Comparison of ENCODE assay signal across 9 cellular contexts in the genomic region with DNA sequence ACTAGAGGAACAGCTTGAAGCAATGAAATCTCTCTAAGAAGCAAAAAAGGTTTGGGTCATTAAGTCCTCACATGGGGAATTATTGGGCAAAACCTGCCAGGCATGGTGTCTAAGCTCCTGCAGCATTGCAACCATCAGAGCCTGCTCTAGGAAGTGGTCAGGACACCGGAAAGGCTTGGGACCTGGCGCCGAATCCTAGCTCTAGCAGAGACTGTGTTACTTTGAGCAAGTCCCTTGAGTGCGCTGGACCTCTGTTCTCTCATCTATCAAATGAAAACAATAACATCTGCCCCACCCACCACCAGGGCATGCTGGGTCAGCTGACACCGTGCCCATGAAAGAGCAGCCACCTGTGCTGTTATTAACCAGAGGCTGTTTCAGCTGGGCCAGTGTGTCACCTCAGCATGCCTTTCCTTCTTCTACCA. TPM values are rescaled to one million over a fixed set of nuclear protein-coding genes. Genes with fewer than 3 reads are reported as not detected.
A peak's percentile ranks its signal among the peaks of the same experiment; 100 is the strongest.
DNase-seq lines count a peak whose midpoint lies in the region; ATAC-seq and TF ChIP-seq lines count a peak whose summit lies in the region.
"Had no signal": no experiment of that assay in that cellular context is flagged by ENCODE, and none has a peak within 500 bp of the region (broad histone marks: within the 10 kb centered on the region; RNA-seq: fewer than 3 reads in every experiment).

No MANE protein-coding gene starts in this region.

- H3K27me3 ChIP-seq in right lobe of liver (no peaks in the 10 kb centered on the region), suprapubic skin (no peaks in the 10 kb centered on the region), PC-3 (ENCODE audit: low read length) (no peaks in the 10 kb centered on the region)
- H3K27me3 ChIP-seq: SJSA1 had no signal

- H3K9ac ChIP-seq in PC-3 (ENCODE audit: low read length) = no peak overlapping the region

- H3K27me3 Mint-ChIP-seq in activated CD4-positive, alpha-beta memory T cell treated with anti-CD3 and anti-CD28 coated beads, Interleukin-2, amount 10 ng/mL, durations not matched to agents 7 days and 5 days = no peaks in the 10 kb centered on the region

- H3K36me3 ChIP-seq in right lobe of liver (peaks cover 0 to 20% (median 7%) of the 10 kb centered on the region in 4 donors), suprapubic skin (peaks cover 14% of the 10 kb centered on the region), PC-3 (ENCODE audit: low read depth, low read length) (no peaks in the 10 kb centered on the region; the same call in 1 of the 2 replicates)

- H3K4me2 ChIP-seq in PC-3 (ENCODE audit: low read length) = no peak overlapping the region

- no peak for TF ChIP-seq POLR2A in right lobe of liver (IDR thresholded peaks at IDR 0.05)
- no peak for TF ChIP-seq POLR2A in suprapubic skin (IDR thresholded peaks at IDR 0.05)

- H3K27ac ChIP-seq in right lobe of liver = peak overlapping the region; percentile 80 to 91 (median 87)
- H3K27ac ChIP-seq in suprapubic skin = peak overlapping the region; percentile 82
- no peak overlapping the region for H3K27ac ChIP-seq in PC-3 (ENCODE audit: low read length)
- H3K27ac ChIP-seq: SJSA1 had no signal

- peaks cover 5% of the 10 kb centered on the region for H3F3A ChIP-seq in PC-3 (ENCODE audit: low read length, unreplicated experiment)

- POLR2A ChIA-PET in activated CD4-positive, alpha-beta memory T cell treated with anti-CD3 and anti-CD28 coated beads, Interleukin-2, amount 10 ng/mL, durations not matched to agents 7 days and 5 days (lab: Charles Lee) = interaction anchor here (2.3 kb wide), 1 partner anchor 51 kb away, joined by 12 read pairs; the partner anchor contains the start of gene STARD7
- POLR2A ChIA-PET in PC-3 (lab: Charles Lee; ENCODE audit: unreplicated experiment) = no interaction called here

- no peak for TF ChIP-seq EP300 in suprapubic skin (IDR thresholded peaks at IDR 0.05)

- peaks cover 63% of the 10 kb centered on the region for H3K79me2 ChIP-seq in PC-3 (ENCODE audit: low read length)

- peaks cover 0 to 66% (median 34%) of the 10 kb centered on the region in 4 donors for H3K4me1 ChIP-seq in right lobe of liver
- H3K4me1 ChIP-seq in suprapubic skin = peaks cover 76% of the 10 kb centered on the region
- H3K4me1 ChIP-seq in PC-3 (ENCODE audit: insufficient read depth, low read length) = peaks cover 40% of the 10 kb centered on the region

- intact Hi-C loops in right lobe of liver (cut with DNase I) (no loop called here), PC-3 (cut with micrococcal nuclease) (no loop called here)

- whole genome bisulfite sequencing in right lobe of liver (ENCODE audit: insufficient coverage, low coverage, low lambda C conversion rate, missing lambda C conversion rate) = 17% methylated on average over 1 of the region's 5 CpGs
- WGBS in suprapubic skin = 73% methylated on average over 5 of the region's 5 CpGs

- no peak overlapping the region for H3K4me3 ChIP-seq in right lobe of liver
- H3K4me3 ChIP-seq in suprapubic skin = no peak overlapping the region
- H3K4me3 ChIP-seq in PC-3 (ENCODE audit: low read length) = no peak overlapping the region
- H3K4me3 ChIP-seq: SJSA1 had no signal

- ATAC-seq in right lobe of liver (peak; percentile 2 to 16 (median 8)), GM19023 (IDR thresholded peaks at IDR 0.05; ENCODE audit: unreplicated experiment) (no peak), PC-3 (no peak), GM21360 (IDR thresholded peaks at IDR 0.05; ENCODE audit: unreplicated experiment) (no peak)

- CTCF ChIA-PET in activated CD4-positive, alpha-beta memory T cell treated with anti-CD3 and anti-CD28 coated beads, Interleukin-2, amount 10 ng/mL, durations not matched to agents 7 days and 5 days (lab: Charles Lee) = interaction anchor here (0.8 to 3.3 kb wide), 3 partner anchors 7 to 237 kb away, joined by 3 to 12 read pairs (median 6); partner anchors contain the start of gene ASTL
- CTCF ChIA-PET in PC-3 (lab: Charles Lee) = interaction anchor here (0.6 kb wide), 1 partner anchor 55 kb away, joined by 9 read pairs; no protein-coding TSS in a partner anchor

- DNase-seq in NCI-H2196 (lab: John Stamatoyannopoulos, UW; ENCODE audit: unreplicated experiment) (peak; percentile 32), NCI-H2196 treated with DMSO at 0.1 percent for 48 hours (lab: John Stamatoyannopoulos, UW; ENCODE audit: unreplicated experiment) (no peak), right lobe of liver (no peak), suprapubic skin (ENCODE audit: low spot score in 2 of 2) (no peak), PC-3 (no peak)
- no peak for DNase-seq in activated CD4-positive, alpha-beta memory T cell treated with anti-CD3 and anti-CD28 coated beads, Interleukin-2, amount 10 ng/mL, durations not matched to agents 7 days and 5 days

- no peak overlapping the region for H2AFZ ChIP-seq in PC-3 (ENCODE audit: low read length)

- H3K4me1 Mint-ChIP-seq in activated CD4-positive, alpha-beta memory T cell treated with anti-CD3 and anti-CD28 coated beads, Interleukin-2, amount 10 ng/mL, durations not matched to agents 7 days and 5 days = peaks cover 72% of the 10 kb centered on the region

- no peaks in the 10 kb centered on the region for H3K9me2 ChIP-seq in PC-3 (replicated peaks; ENCODE audit: low read length)

- BruUV-seq in PC-3 (replicated peaks; lab: Mats Ljungman, UMichigan) = no TSS peak

- peaks cover 38% of the 10 kb centered on the region for H3K36me3 Mint-ChIP-seq in activated CD4-positive, alpha-beta memory T cell treated with anti-CD3 and anti-CD28 coated beads, Interleukin-2, amount 10 ng/mL, durations not matched to agents 7 days and 5 days (ENCODE audit: low read depth)

- H3K27ac Mint-ChIP-seq in activated CD4-positive, alpha-beta memory T cell treated with anti-CD3 and anti-CD28 coated beads, Interleukin-2, amount 10 ng/mL, durations not matched to agents 7 days and 5 days = peak overlapping the region; percentile 32

- TF ChIP-seq CTCF in right lobe of liver (IDR thresholded peaks at IDR 0.05) (no peak), suprapubic skin (IDR thresholded peaks at IDR 0.05) (no peak), PC-3 (conservative IDR thresholded peaks at IDR 0.05; ENCODE audit: low read depth, low read length) (no peak)

- no peaks in the 10 kb centered on the region for H3K9me3 Mint-ChIP-seq in activated CD4-positive, alpha-beta memory T cell treated with anti-CD3 and anti-CD28 coated beads, Interleukin-2, amount 10 ng/mL, durations not matched to agents 7 days and 5 days

- H4K20me1 ChIP-seq in PC-3 (ENCODE audit: low read length) = peaks cover 32% of the 10 kb centered on the region

- H3K4me3 Mint-ChIP-seq in activated CD4-positive, alpha-beta memory T cell treated with anti-CD3 and anti-CD28 coated beads, Interleukin-2, amount 10 ng/mL, durations not matched to agents 7 days and 5 days = no peak overlapping the region

- H3K9me3 ChIP-seq in right lobe of liver (no peaks in the 10 kb centered on the region), suprapubic skin (no peaks in the 10 kb centered on the region), PC-3 (ENCODE audit: low read length) (no peaks in the 10 kb centered on the region)
- H3K9me3 ChIP-seq: SJSA1 had no signal

RNA-seq across cellular contexts. Expression of gene TMEM127, which starts 6.3 kb away (rescaled TPM):
- total RNA-seq in activated CD4-positive, alpha-beta memory T cell treated with anti-CD3 and anti-CD28 coated beads, Interleukin-2, amount 10 ng/mL, durations not matched to agents 7 days and 5 days = 10 to 100 TPM; 42.4 to 44.0 TPM
- 10 to 100 TPM; 28.3 to 42.6 (median 32.8) TPM for total RNA-seq in right lobe of liver
- total RNA-seq in suprapubic skin = 10 to 100 TPM; 39.3 to 66.5 (median 53.9) TPM
- total RNA-seq in PC-3 (2014; rRNA removed) = 31.9 and 33.9 TPM in 2 replicates

RNA-seq across cellular contexts. Expression of gene CIAO1, which starts 6.5 kb away (rescaled TPM):
- 10 to 100 TPM; 64.4 to 67.4 TPM for total RNA-seq in activated CD4-positive, alpha-beta memory T cell treated with anti-CD3 and anti-CD28 coated beads, Interleukin-2, amount 10 ng/mL, durations not matched to agents 7 days and 5 days
- 10 to 100 TPM; 39.8 to 80.3 (median 45.0) TPM for total RNA-seq in right lobe of liver
- total RNA-seq in suprapubic skin = 100 to 1,000 TPM; 107 to 143 (median 110) TPM
- total RNA-seq in PC-3 (2014; rRNA removed) = 124 and 130 TPM in 2 replicates

RNA-seq across cellular contexts. Expression of gene SNRNP200, which starts 45.8 kb away (rescaled TPM):
- total RNA-seq in activated CD4-positive, alpha-beta memory T cell treated with anti-CD3 and anti-CD28 coated beads, Interleukin-2, amount 10 ng/mL, durations not matched to agents 7 days and 5 days = 100 to 1,000 TPM; 149 to 156 TPM
- total RNA-seq in right lobe of liver (10 to 100 TPM; 43.6 to 52.5 (median 46.8) TPM), suprapubic skin (100 to 1,000 TPM in 3 of 4 donors, 10 to 100 TPM in 1; 75.8 to 150 (median 110) TPM), PC-3 (2014; rRNA removed) (77.8 and 124 TPM in 2 replicates)

RNA-seq across cellular contexts. Expression of gene STARD7, which starts 50.9 kb away (rescaled TPM):
- total RNA-seq in activated CD4-positive, alpha-beta memory T cell treated with anti-CD3 and anti-CD28 coated beads, Interleukin-2, amount 10 ng/mL, durations not matched to agents 7 days and 5 days = 100 to 1,000 TPM; 108 to 113 TPM
- total RNA-seq in right lobe of liver = 10 to 100 TPM; 52.8 to 83.9 (median 65.4) TPM
- total RNA-seq in suprapubic skin = 10 to 100 TPM; 69.4 to 92.4 (median 76.8) TPM
- 164 and 169 TPM in 2 replicates for total RNA-seq in PC-3 (2014; rRNA removed)

Comparison
In these comparisons a context has a peak if more than half of its experiments do, and no peak if none do; other contexts are left out.
1. ATAC-seq: peak in right lobe of liver (4 of 4); none in GM19023 (single experiment), PC-3 (single experiment) and GM21360 (single experiment).